2 cellular contexts compared by ENCODE assay signal in the genomic region with DNA sequence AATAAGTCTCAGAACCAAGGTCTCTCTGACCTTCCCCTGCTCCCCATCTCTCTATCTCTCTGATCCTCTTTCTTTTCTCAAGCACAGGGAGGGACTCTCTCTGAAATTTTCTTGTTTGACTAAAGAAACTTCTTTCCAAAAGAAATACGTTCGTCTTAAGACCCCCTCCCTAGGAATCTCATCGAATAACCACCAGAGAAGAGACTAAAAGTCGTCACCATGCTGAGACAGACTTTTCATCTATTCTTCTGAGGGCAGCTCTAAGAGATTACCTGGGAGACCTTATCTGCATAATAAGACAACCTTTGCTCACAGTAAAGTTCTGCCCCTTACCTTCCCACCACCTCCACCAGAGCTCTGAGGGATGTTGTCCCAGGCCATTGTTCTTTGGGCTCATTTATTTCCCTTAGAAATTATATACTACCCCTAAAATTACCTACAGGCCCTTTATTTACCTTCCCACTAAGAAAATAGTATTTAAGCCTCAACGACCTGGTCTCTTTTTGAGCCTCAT.
TF ChIP-seq lines count a peak whose summit lies in the region.

No MANE protein-coding gene starts in this region.

TF ChIP-seq in HepG2, 621 proteins besides CTCF, POLR2A, EP300 and RAD21:
- TF ChIP-seq ZNF530 (CRISPR knock-in tag; IDR thresholded peaks at IDR 0.05; ENCODE audit: low read depth) (peak; percentile 70; the same call in 1 of the 2 replicates), MAFK (conservative IDR thresholded peaks at IDR 0.05 in 1 of 2, IDR thresholded peaks at IDR 0.05 in 1 of 2; ENCODE audit: low read length in 2 of 2) (no peak)

TF ChIP-seq in H1, 55 proteins besides CTCF, POLR2A, EP300 and RAD21:
- TF ChIP-seq SIN3A (conservative IDR thresholded peaks at IDR 0.05 in 1 of 2, IDR thresholded peaks at IDR 0.05 in 1 of 2; ENCODE audit: low read depth in 1 of 2, low read length in 2 of 2) = no peak
- peak; percentile 52; the same call in 1 of the 2 replicates for TF ChIP-seq TEAD4 (IDR thresholded peaks at IDR 0.05; ENCODE audit: low read depth, low read length)
